9 cellular contexts compared by ENCODE assay signal in genomic region chr18:46497129-46497528, GRCh38.
A peak's percentile ranks its signal among the peaks of the same experiment; 100 is the strongest.
DNase-seq lines count a peak whose midpoint lies in the region; ATAC-seq, FAIRE-seq and TF ChIP-seq lines count a peak whose summit lies in the region.
"Had no signal": no experiment of that assay in that cellular context is flagged by ENCODE, and none has a peak within 500 bp of the region (broad histone marks: within the 10 kb centered on the region; RNA-seq: fewer than 3 reads in every experiment).

No MANE protein-coding gene starts in this region.

- 15% methylated on average over 4 of the region's 4 CpGs; no CpG with 5 or more reads in 1 of the 2 experiments for WGBS in H1 (ENCODE audit: extremely low coverage in 1 of 2, insufficient coverage in 1 of 2, insufficient read length in 1 of 2, insufficient replicate concordance in 2 of 2, low coverage in 1 of 2, low lambda C conversion rate in 2 of 2, missing lambda C conversion rate in 1 of 2), 2 experiments

- H3K56ac ChIP-seq in H1 (replicated peaks; ENCODE audit: insufficient read length, low read depth, low read length): no peak overlapping the region

- H3K23ac ChIP-seq in H1 (ENCODE audit: insufficient read length): no peak overlapping the region

- no peaks in the 10 kb centered on the region for H3K36me3 Mint-ChIP-seq in activated T-cell treated with anti-CD3 and anti-CD28 coated beads, Interleukin-2, amount 50 U/mL, for 4 hours (ENCODE audit: insufficient read depth)

- no peak overlapping the region for H3K18ac ChIP-seq in H1 (ENCODE audit: extremely low read depth, low read length)

- peak in 1 of 2 experiments; percentile 13; a peak in 1 of 4 replicates for TF ChIP-seq RAD21 in H1 (IDR thresholded peaks at IDR 0.05 in 1 of 2, conservative IDR thresholded peaks at IDR 0.05 in 1 of 2; ENCODE audit: low read depth in 2 of 2, low read length in 2 of 2)

- no peaks in the 10 kb centered on the region for H3K27me3 ChIP-seq in H1 (replicated peaks in 1 of 4; ENCODE audit: control insufficient read depth in 3 of 4, extremely low read depth in 1 of 4, insufficient read depth in 3 of 4, low read length in 3 of 4)

- H2BK120ac ChIP-seq in H1 (replicated peaks; ENCODE audit: low read depth, low read length): no peak overlapping the region

- H3K9ac ChIP-seq in H1 (replicated peaks in 1 of 4; ENCODE audit: extremely low read depth in 1 of 4, low read depth in 3 of 4, low read length in 3 of 4): no peak overlapping the region

- H4K5ac ChIP-seq in H1 (ENCODE audit: insufficient read length, low read depth, low read length): no peak overlapping the region

- no peak overlapping the region for H3K27ac ChIP-seq in H1 (ENCODE audit: low read depth, low read length)

- DNase-seq in activated T-cell treated with anti-CD3 and anti-CD28 coated beads for 1 hour (ENCODE audit: low read depth) (peak; percentile 6), RPMI7951 (ENCODE audit: low read depth) (peak; percentile 29), H1 (ENCODE audit: low read depth in 1 of 2, low spot score in 2 of 2) (peak in 1 of 2 experiments; percentile 85), D341Med (ENCODE audit: low spot score) (no peak), HTR-8/SVneo (ENCODE audit: insufficient read length, low spot score) (no peak)
- no peak for DNase-seq in activated T-cell treated with anti-CD3 and anti-CD28 coated beads, Interleukin-2, amount 50 U/mL, for 4 hours
- DNase-seq in stimulated activated CD4-positive, alpha-beta T cell treated with anti-CD3 and anti-CD28 coated beads, Interleukin-2, amount 100 ng/mL, for 48 hours: peak; percentile 23 to 32

- no peak overlapping the region for H4K91ac ChIP-seq in H1 (replicated peaks; ENCODE audit: insufficient read length, low read length)

- peaks cover 5% of the 10 kb centered on the region for H3K27me3 Mint-ChIP-seq in activated T-cell treated with anti-CD3 and anti-CD28 coated beads, Interleukin-2, amount 50 U/mL, for 4 hours (ENCODE audit: low read depth)

- no peak overlapping the region for H2AK5ac ChIP-seq in H1 (ENCODE audit: low read depth, low read length)

- H3K23me2 ChIP-seq in H1 (ENCODE audit: low read depth, low read length): no peaks in the 10 kb centered on the region

- POLR2A ChIA-PET in H1 (lab: Charles Lee; ENCODE audit: partially characterized antibody): no interaction called here

- H3K79me2 ChIP-seq in H1 (ENCODE audit: control insufficient read depth in 1 of 2, insufficient read depth in 2 of 2, low read length in 2 of 2): no peaks in the 10 kb centered on the region

- no peak overlapping the region for H2BK5ac ChIP-seq in H1 (ENCODE audit: low read depth, low read length)

- ATAC-seq in activated T-cell treated with anti-CD3 and anti-CD28 coated beads, Interleukin-2, amount 50 U/mL, for 4 hours: no peak
- ATAC-seq in HG02588 (IDR thresholded peaks at IDR 0.05; ENCODE audit: unreplicated experiment): no peak
- ATAC-seq: effector memory CD8-positive, alpha-beta T cell had no signal

- no peak overlapping the region for H2BK12ac ChIP-seq in H1 (ENCODE audit: low read depth, low read length)

- no peak overlapping the region for H3K4me3 ChIP-seq in H1 (ENCODE audit: extremely low read depth in 1 of 4, insufficient read depth in 2 of 4, low read depth in 3 of 4, low read length in 4 of 4)

- no peak overlapping the region for H3K4ac ChIP-seq in H1 (replicated peaks; ENCODE audit: insufficient read length, low read depth, low read length)

- H3K36me3 ChIP-seq in H1 (ENCODE audit: control insufficient read depth in 2 of 4, insufficient read depth in 4 of 4, low read length in 3 of 4): no peaks in the 10 kb centered on the region

- no peaks in the 10 kb centered on the region for H3K4me1 Mint-ChIP-seq in activated T-cell treated with anti-CD3 and anti-CD28 coated beads, Interleukin-2, amount 50 U/mL, for 4 hours (ENCODE audit: low read depth)

- no peaks in the 10 kb centered on the region for H3K9me3 ChIP-seq in H1 (ENCODE audit: insufficient read depth in 2 of 2, low read depth in 1 of 2, low read length in 1 of 2)

- peaks cover 4% of the 10 kb centered on the region for H3K9me3 Mint-ChIP-seq in activated T-cell treated with anti-CD3 and anti-CD28 coated beads, Interleukin-2, amount 50 U/mL, for 4 hours

- H3K4me2 ChIP-seq in H1 (ENCODE audit: insufficient read depth in 1 of 2, low read depth in 2 of 2, low read length in 2 of 2): no peak overlapping the region

- H4K8ac ChIP-seq in H1 (ENCODE audit: extremely low read depth, insufficient read depth, low read length): no peak overlapping the region

- no peak overlapping the region for H3K14ac ChIP-seq in H1 (ENCODE audit: insufficient read length)

- peaks cover 0 to 2% (median 0%) of the 10 kb centered on the region in 4 experiments; a peak in 1 of 7 replicates for H3K4me1 ChIP-seq in H1 (replicated peaks in 1 of 4; ENCODE audit: control insufficient read depth in 3 of 4, insufficient read depth in 4 of 4, low read length in 3 of 4)

- CTCF ChIA-PET in H1 (lab: Charles Lee; ENCODE audit: partially characterized antibody): interaction anchor here (0.6 to 1.7 kb wide), 6 partner anchors 10 to 223 kb away, joined by 3 to 6 read pairs (median 4); no protein-coding TSS in a partner anchor

- TF ChIP-seq EP300 in H1 (IDR thresholded peaks at IDR 0.05; ENCODE audit: borderline replicate concordance in 1 of 2, low read depth in 2 of 2, low read length in 2 of 2): no peak

- H2BK15ac ChIP-seq in H1 (ENCODE audit: low read length): no peak overlapping the region

- no peak overlapping the region for H2AFZ ChIP-seq in H1 (ENCODE audit: low read length)

- TF ChIP-seq POLR2A in H1 (IDR thresholded peaks at IDR 0.05; ENCODE audit: control extremely low read depth in 1 of 2, low read depth in 2 of 2, low read length in 2 of 2): no peak

- no peak for TF ChIP-seq CTCF in H1 (IDR thresholded peaks at IDR 0.05; ENCODE audit: control extremely low read depth in 1 of 3, insufficient read depth in 1 of 3, low read depth in 1 of 3, low read length in 3 of 3)

- no peak overlapping the region for H3K4me3 Mint-ChIP-seq in activated T-cell treated with anti-CD3 and anti-CD28 coated beads, Interleukin-2, amount 50 U/mL, for 4 hours
- H3K4me3 Mint-ChIP-seq: effector memory CD8-positive, alpha-beta T cell had no signal

- FAIRE-seq in H1 (lab: Jason Lieb, UNC): peak; percentile 91
- FAIRE-seq in HTR-8/SVneo (lab: Jason Lieb, UNC): no peak

- peaks cover 0 to 4% of the 10 kb centered on the region in 2 experiments for H4K20me1 ChIP-seq in H1 (replicated peaks in 1 of 2; ENCODE audit: control insufficient read depth in 1 of 2, insufficient read depth in 2 of 2, low read length in 2 of 2)

- no peak overlapping the region for H2BK20ac ChIP-seq in H1 (ENCODE audit: low read length)

- H3K79me1 ChIP-seq in H1 (ENCODE audit: low read depth, low read length): no peaks in the 10 kb centered on the region

TF ChIP-seq in H1, 55 proteins besides CTCF, POLR2A, EP300 and RAD21:
- TF ChIP-seq HDAC2 (IDR thresholded peaks at IDR 0.05; ENCODE audit: borderline replicate concordance in 1 of 2, low read depth in 2 of 2, low read length in 2 of 2): no peak
- TF ChIP-seq KDM4A (IDR thresholded peaks at IDR 0.05; ENCODE audit: low read depth, low read length, severe bottlenecking): no peak
- TF ChIP-seq EZH2 (IDR thresholded peaks at IDR 0.05; ENCODE audit: low read depth, low read length, severe bottlenecking): no peak
- peak; percentile 39 for TF ChIP-seq NANOG (IDR thresholded peaks at IDR 0.05; ENCODE audit: insufficient read depth, low read depth, low read length, poor library complexity, severe bottlenecking)
- TF ChIP-seq CBX8 (IDR thresholded peaks at IDR 0.05; ENCODE audit: borderline replicate concordance, low read depth, low read length): no peak
- TF ChIP-seq SIN3A (conservative IDR thresholded peaks at IDR 0.05 in 1 of 2, IDR thresholded peaks at IDR 0.05 in 1 of 2; ENCODE audit: low read depth in 1 of 2, low read length in 2 of 2): peak; percentile 60 to 68; a peak in 1 of 4 replicates

Comparison
In these comparisons a context has a peak if more than half of its experiments do, and no peak if none do; other contexts are left out.
1. DNase-seq: peak in activated T-cell treated with anti-CD3 and anti-CD28 coated beads for 1 hour (single experiment), RPMI7951 (single experiment) and stimulated activated CD4-positive, alpha-beta T cell treated with anti-CD3 and anti-CD28 coated beads, Interleukin-2, amount 100 ng/mL, for 48 hours (2 of 2); none in activated T-cell treated with anti-CD3 and anti-CD28 coated beads, Interleukin-2, amount 50 U/mL, for 4 hours (single experiment), D341Med (single experiment) and HTR-8/SVneo (single experiment).